In genomic region chr4:102723511-102723910, GRCh38 we compare ENCODE assay signal across 16 cellular contexts.
"Had no signal": no experiment of that assay in that cellular context is flagged by ENCODE, and none has a peak within 500 bp of the region (broad histone marks: within the 10 kb centered on the region; RNA-seq: fewer than 3 reads in every experiment).

No MANE protein-coding gene starts in this region.

- ATAC-seq: activated CD8-positive, alpha-beta T cell treated with anti-CD3 and anti-CD28 coated beads for 36 hours; effector memory CD8-positive, alpha-beta T cell; left lobe of liver; right lobe of liver; WTC11 had no signal

- DNase-seq: activated CD4-positive, alpha-beta T cell treated with anti-CD3 and anti-CD28 coated beads for 4 hours; activated CD8-positive, alpha-beta T cell treated with anti-CD3 and anti-CD28 coated beads for 36 hours; activated effector memory CD4-positive, alpha-beta T cell treated with anti-CD3 and anti-CD28 coated beads, Interleukin-2, amount 50 U/mL, for 16 hours; activated naive CD8-positive, alpha-beta T cell treated with anti-CD3 and anti-CD28 coated beads for 36 hours; activated T-cell treated with anti-CD3 and anti-CD28 coated beads, Interleukin-2, amount 50 U/mL, for 48 hours; amygdala; effector memory CD8-positive, alpha-beta T cell; naive B cell; ovary; right lobe of liver; upper lobe of left lung had no signal

- H3K4me3 ChIP-seq: hepatocyte, neural progenitor cell, ovary, right lobe of liver, suprapubic skin, upper lobe of left lung had no signal
